In genomic region chrX:72021975-72022374, GRCh38 we compare ENCODE assay signal across 10 cellular contexts.
DNase-seq lines count a peak whose midpoint lies in the region; ATAC-seq, FAIRE-seq and TF ChIP-seq lines count a peak whose summit lies in the region.
"Had no signal": no experiment of that assay in that cellular context is flagged by ENCODE, and none has a peak within 500 bp of the region (broad histone marks: within the 10 kb centered on the region; RNA-seq: fewer than 3 reads in every experiment).

No MANE protein-coding gene starts in this region.

- intact Hi-C loops in kidney (cut with DNase I), result loop anchor here (10.0 kb wide), 1 partner anchor 103 kb away; no protein-coding TSS in a partner anchor

- H3K27ac ChIP-seq in C4-2B, result no peak overlapping the region
- H3K27ac ChIP-seq in kidney (ENCODE audit: low read depth in 2 of 2, low read length in 2 of 2), result no peak overlapping the region

- peaks cover 0 to 4% of the 10 kb centered on the region in 2 donors for H3K4me1 ChIP-seq in kidney (ENCODE audit: control insufficient read depth in 1 of 2, insufficient read depth in 1 of 2, low read depth in 1 of 2, low read length in 2 of 2)

- no peak overlapping the region for H3K9ac ChIP-seq in kidney (ENCODE audit: low read length in 2 of 2)

- CTCF ChIA-PET in WTC11 (lab: Charles Lee), result interaction anchor here (0.6 to 2.6 kb wide), 44 partner anchors 9 to 255 kb away, joined by 3 to 31 read pairs (median 4); partner anchors contain the start of genes ERCC6L, NHSL2, PIN4 and RPS4X

- H3K4me1 Mint-ChIP-seq in WTC11, result peaks cover 16% of the 10 kb centered on the region

- no peaks in the 10 kb centered on the region for H3K9me3 ChIP-seq in kidney (ENCODE audit: control insufficient read depth in 1 of 2, low read length in 2 of 2)

- H3K9me3 Mint-ChIP-seq in WTC11, result no peaks in the 10 kb centered on the region

- H3K27me3 Mint-ChIP-seq in WTC11 (ENCODE audit: low read depth), result peaks cover 14% of the 10 kb centered on the region

- no peaks in the 10 kb centered on the region for H3K36me3 ChIP-seq in kidney (ENCODE audit: control insufficient read depth in 1 of 2, insufficient read depth in 2 of 2, low read length in 2 of 2)

- ATAC-seq in WTC11 (peak; percentile 46), HG03432 (IDR thresholded peaks at IDR 0.05; ENCODE audit: unreplicated experiment) (no peak), GM21576 (IDR thresholded peaks at IDR 0.05; ENCODE audit: unreplicated experiment) (no peak)

- H3K4me3 Mint-ChIP-seq in WTC11, result no peak overlapping the region

- no peak overlapping the region for H3K4me3 ChIP-seq in kidney (ENCODE audit: low read length in 2 of 2)

- no peak overlapping the region for H3K27ac Mint-ChIP-seq in WTC11

- peak; percentile 51 for TF ChIP-seq CTCF in C4-2B (conservative IDR thresholded peaks at IDR 0.05)
- TF ChIP-seq CTCF in WTC11 (IDR thresholded peaks at IDR 0.05), result peak; percentile 45
- TF ChIP-seq CTCF in kidney (IDR thresholded peaks at IDR 0.05; ENCODE audit: borderline replicate concordance, extremely low read depth, insufficient read depth), result peak; percentile 3

- no peaks in the 10 kb centered on the region for H3K36me3 Mint-ChIP-seq in WTC11

- FAIRE-seq in kidney (lab: Jason Lieb, UNC), result no peak

- peak; percentile 22 for DNase-seq in HCEC 1CT
- DNase-seq in WTC11 (ENCODE audit: low spot score), result peak; percentile 47
- DNase-seq in kidney, result peak; percentile 28
- no peak for DNase-seq in DMS79 (lab: John Stamatoyannopoulos, UW)
- no peak for DNase-seq in NCI-H2029 (lab: John Stamatoyannopoulos, UW)
- DNase-seq: activated T-cell treated with anti-CD3 and anti-CD28 coated beads for 4 hours, NCI-H2029 treated with DMSO at 0.1 percent for 48 hours had no signal

- POLR2A ChIA-PET in WTC11 (lab: Charles Lee), result interaction anchor here (0.9 kb wide), 1 partner anchor 112 kb away, joined by 5 read pairs; the partner anchor contains the start of gene NHSL2

TF ChIP-seq in WTC11, 78 proteins besides CTCF, POLR2A, EP300 and RAD21:
- no peak for TF ChIP-seq E2F4 (CRISPR knock-in tag; IDR thresholded peaks at IDR 0.05; ENCODE audit: borderline replicate concordance, low read depth)
- no peak for TF ChIP-seq TEAD4 (CRISPR knock-in tag; IDR thresholded peaks at IDR 0.05)
- TF ChIP-seq NFATC4 (CRISPR knock-in tag; IDR thresholded peaks at IDR 0.05), result no peak
- TF ChIP-seq AFF4 (CRISPR knock-in tag; IDR thresholded peaks at IDR 0.05; ENCODE audit: borderline replicate concordance), result no peak
- TF ChIP-seq NFYB (CRISPR knock-in tag; conservative IDR thresholded peaks at IDR 0.05; ENCODE audit: low read depth), result no peak
- no peak for TF ChIP-seq E2F1 (CRISPR knock-in tag; IDR thresholded peaks at IDR 0.05)
- TF ChIP-seq E2F5 (CRISPR knock-in tag; IDR thresholded peaks at IDR 0.05), result no peak
- no peak for TF ChIP-seq ZNF425 (CRISPR knock-in tag; conservative IDR thresholded peaks at IDR 0.05)
- TF ChIP-seq CDX4 (CRISPR knock-in tag; IDR thresholded peaks at IDR 0.05; ENCODE audit: borderline replicate concordance), result no peak
- TF ChIP-seq ZNF232 (CRISPR knock-in tag; IDR thresholded peaks at IDR 0.05), result no peak
- no peak for TF ChIP-seq GTF2I (CRISPR knock-in tag; conservative IDR thresholded peaks at IDR 0.05)
- TF ChIP-seq ATF6 (CRISPR knock-in tag; IDR thresholded peaks at IDR 0.05), result no peak

Comparison
In these comparisons a context has a peak if more than half of its experiments do, and no peak if none do; other contexts are left out.
1. DNase-seq: peak in HCEC 1CT (single experiment), WTC11 (single experiment) and kidney (single experiment); none in DMS79 (single experiment) and NCI-H2029 (single experiment).
2. Peak in every context shown above with its lines, with median percentiles within 50 percentile points of each other: CTCF ChIP-seq.